ENCODE assay signal across 17 cellular contexts in genomic region chr10:36026081-36026480, GRCh38.
"Had no signal": no experiment of that assay in that cellular context is flagged by ENCODE, and none has a peak within 500 bp of the region (broad histone marks: within the 10 kb centered on the region; RNA-seq: fewer than 3 reads in every experiment).

No MANE protein-coding gene starts in this region.

- DNase-seq: activated CD4-positive, alpha-beta memory T cell treated with anti-CD3 and anti-CD28 coated beads, Interleukin-2, amount 10 ng/mL, durations not matched to agents 7 days and 5 days; activated CD4-positive, alpha-beta T cell treated with anti-CD3 and anti-CD28 coated beads for 48 hours; activated CD4-positive, CD25-positive, alpha-beta regulatory T cell; activated CD8-positive, alpha-beta memory T cell treated with anti-CD3 and anti-CD28 coated beads, Interleukin-2, amount 10 ng/mL, durations not matched to agents 7 days and 5 days; activated naive CD8-positive, alpha-beta T cell treated with anti-CD3 and anti-CD28 coated beads for 36 hours; amniotic stem cell; effector CD8-positive, alpha-beta T cell; esophagus squamous epithelium; foreskin fibroblast; naive thymus-derived CD8-positive, alpha-beta T cell; pancreas; spleen; stimulated activated naive B cell treated with anti-CD40 and anti-IgM and Interleukin-4, amounts not matched to agents 10 μg/mL and 1 μg/mL and 100 μg/mL, for 72 hours; T-helper 9 cell; uterus had no signal

- H3K27ac ChIP-seq: esophagus squamous epithelium, pancreas, spleen, tibial nerve, uterus had no signal

- H3K4me3 ChIP-seq: esophagus squamous epithelium, pancreas, spleen, tibial nerve, uterus had no signal

- H3K27me3 ChIP-seq: esophagus squamous epithelium, pancreas, spleen, tibial nerve, uterus had no signal

- H3K36me3 ChIP-seq: esophagus squamous epithelium, pancreas, spleen, tibial nerve, uterus had no signal

- FAIRE-seq: endothelial cell of umbilical vein, pancreas had no signal

- H3K4me1 ChIP-seq: esophagus squamous epithelium, pancreas, spleen, tibial nerve, uterus had no signal

- H3K9me3 ChIP-seq: esophagus squamous epithelium, pancreas, tibial nerve, uterus had no signal
